ENCODE assay signal across 2 cellular contexts in genomic region chr17:78253946-78254672, GRCh38.
TF ChIP-seq lines count a peak whose summit lies in the region.

No MANE protein-coding gene starts in this region.

TF ChIP-seq in HCT116, 20 proteins besides CTCF, POLR2A, EP300 and RAD21:
- TF ChIP-seq ZBTB33 (IDR thresholded peaks at IDR 0.05; ENCODE audit: extremely low read depth, insufficient replicate concordance, low read length), result peak; percentile 74
- TF ChIP-seq ELF1 (IDR thresholded peaks at IDR 0.05; ENCODE audit: borderline replicate concordance, low read depth), result no peak
- TF ChIP-seq CBX3 (IDR thresholded peaks at IDR 0.05; ENCODE audit: low read depth), result no peak
- TF ChIP-seq EZH2phosphoT487 (IDR thresholded peaks at IDR 0.05; ENCODE audit: borderline replicate concordance), result no peak
- TF ChIP-seq SP1 (IDR thresholded peaks at IDR 0.05; ENCODE audit: low read depth), result no peak
- TF ChIP-seq SRF (IDR thresholded peaks at IDR 0.05; ENCODE audit: low read depth), result no peak
- TF ChIP-seq CEBPB (IDR thresholded peaks at IDR 0.05; ENCODE audit: low read depth), result no peak
- TF ChIP-seq ZFX (IDR thresholded peaks at IDR 0.05), result peak; percentile 32; the same call in 1 of the 2 replicates
- TF ChIP-seq FOSL1 (IDR thresholded peaks at IDR 0.05; ENCODE audit: low read depth), result no peak
- TF ChIP-seq EGR1 (IDR thresholded peaks at IDR 0.05; ENCODE audit: low read depth), result no peak
- TF ChIP-seq POLR2AphosphoS5 (IDR thresholded peaks at IDR 0.05; ENCODE audit: low read depth, low read length), result no peak
- no peak for TF ChIP-seq ZNF274 (IDR thresholded peaks at IDR 0.05; ENCODE audit: low read depth, low read length)
- no peak for TF ChIP-seq EZH2 (IDR thresholded peaks at IDR 0.05)
- TF ChIP-seq SIN3A (IDR thresholded peaks at IDR 0.05; ENCODE audit: low read depth), result no peak
- no peak for TF ChIP-seq ATF3 (IDR thresholded peaks at IDR 0.05)
- TF ChIP-seq YY1 (IDR thresholded peaks at IDR 0.05; ENCODE audit: extremely low read depth, insufficient replicate concordance, low read depth, low read length), result peak; percentile 65
- no peak for TF ChIP-seq JUND (IDR thresholded peaks at IDR 0.05)
- no peak for TF ChIP-seq TCF7L2 (IDR thresholded peaks at IDR 0.05; ENCODE audit: borderline replicate concordance, extremely low read depth, insufficient read depth, insufficient read length)

TF ChIP-seq in GM12878, 131 proteins besides CTCF, POLR2A, EP300 and RAD21 (continues in another document):
- TF ChIP-seq PKNOX1 (IDR thresholded peaks at IDR 0.05) (peak; percentile 66), CUX1 (IDR thresholded peaks at IDR 0.05; ENCODE audit: insufficient replicate concordance, low read depth, low read length) (no peak), ZBTB11 (CRISPR knock-in tag; IDR thresholded peaks at IDR 0.05) (no peak), ATF3 (IDR thresholded peaks at IDR 0.05; ENCODE audit: borderline replicate concordance, extremely low read depth, low read depth, low read length) (peak; percentile 31; the same call in 1 of the 2 replicates), YY1 (IDR thresholded peaks at IDR 0.05; ENCODE audit: low read depth, low read length) (peak; percentile 88), IRF4 (IDR thresholded peaks at IDR 0.05; ENCODE audit: low read depth, low read length) (no peak), SIX5 (IDR thresholded peaks at IDR 0.05; ENCODE audit: low read depth, low read length, severe bottlenecking) (peak; percentile 98), CREM (IDR thresholded peaks at IDR 0.05; ENCODE audit: low read depth) (peak; percentile 95), HCFC1 (IDR thresholded peaks at IDR 0.05; ENCODE audit: low read length) (peak; percentile 99), ESRRA (IDR thresholded peaks at IDR 0.05; ENCODE audit: low read length) (no peak), TCF12 (IDR thresholded peaks at IDR 0.05; ENCODE audit: low read depth, low read length) (no peak), TARDBP (IDR thresholded peaks at IDR 0.05; ENCODE audit: borderline replicate concordance) (peak; percentile 95), RELB (IDR thresholded peaks at IDR 0.05; ENCODE audit: low read depth) (no peak), KLF5 (IDR thresholded peaks at IDR 0.05; ENCODE audit: partially characterized antibody) (peak; percentile 54), TAF1 (IDR thresholded peaks at IDR 0.05; ENCODE audit: borderline replicate concordance, low read depth, low read length) (no peak), ZBTB40 (IDR thresholded peaks at IDR 0.05; ENCODE audit: borderline replicate concordance) (no peak; the same call in 1 of the 2 replicates), NBN (IDR thresholded peaks at IDR 0.05) (no peak), SMC3 (IDR thresholded peaks at IDR 0.05; ENCODE audit: borderline replicate concordance, low read length) (no peak), ZBTB4 (CRISPR knock-in tag; IDR thresholded peaks at IDR 0.05) (no peak), EGR1 (IDR thresholded peaks at IDR 0.05; ENCODE audit: borderline replicate concordance in 1 of 2, low read depth in 2 of 2, low read length in 2 of 2) (peak; percentile 33 to 96; a peak in 2 of 3 replicates), RFX5 (IDR thresholded peaks at IDR 0.05; ENCODE audit: low read depth, low read length) (no peak), CBX5 (IDR thresholded peaks at IDR 0.05; ENCODE audit: low read depth) (no peak), ATF2 (IDR thresholded peaks at IDR 0.05; ENCODE audit: low read length) (no peak), NR2F1 (conservative IDR thresholded peaks at IDR 0.05) (peak; percentile 60), GABPA (IDR thresholded peaks at IDR 0.05; ENCODE audit: low read depth) (no peak), RELA (IDR thresholded peaks at IDR 0.05; ENCODE audit: borderline replicate concordance, partially characterized antibody) (peak; percentile 59), SIN3A (IDR thresholded peaks at IDR 0.05; ENCODE audit: low read depth, low read length) (0 out of 2 replicates have a peak, but pooled peaks have one; percentile 48), ZNF217 (IDR thresholded peaks at IDR 0.05) (0 out of 2 replicates have a peak, but pooled peaks have one; percentile 20), CBFB (IDR thresholded peaks at IDR 0.05; ENCODE audit: low read depth) (no peak), CREB1 (IDR thresholded peaks at IDR 0.05; ENCODE audit: low read depth) (peak; percentile 80)
